ENCODE assay signal across 8 cellular contexts in genomic region chr6:34237316-34237721, GRCh38. TPM values are rescaled to one million over a fixed set of nuclear protein-coding genes. Genes with fewer than 3 reads are reported as not detected.
A peak's percentile ranks its signal among the peaks of the same experiment; 100 is the strongest.
DNase-seq lines count a peak whose midpoint lies in the region; ATAC-seq and TF ChIP-seq lines count a peak whose summit lies in the region.

No MANE protein-coding gene starts in this region.

- H3K27me3 ChIP-seq in BLaER1 treated with 17β-estradiol and CSF1 and Interleukin-3, amounts not matched to agents 10 nM and 100 nM, result no peaks in the 10 kb centered on the region

- peak overlapping the region; percentile 95 to 100 (median 98) for H3K4me2 ChIP-seq in BLaER1 treated with 17β-estradiol and CSF1 and Interleukin-3, amounts not matched to agents 10 nM and 100 nM

- no peak for TF ChIP-seq CTCF in astrocyte of the spinal cord (IDR thresholded peaks at IDR 0.05; ENCODE audit: low read depth, low read length)

- H3K4me1 ChIP-seq in BLaER1 treated with 17β-estradiol and CSF1 and Interleukin-3, amounts not matched to agents 10 nM and 100 nM, result peaks cover 50 to 62% (median 54%) of the 10 kb centered on the region in 10 experiments

- H3K36me3 ChIP-seq in BLaER1 treated with 17β-estradiol and CSF1 and Interleukin-3, amounts not matched to agents 10 nM and 100 nM, result peaks cover 21 to 39% (median 34%) of the 10 kb centered on the region in 11 experiments

- ATAC-seq in GM19372 (IDR thresholded peaks at IDR 0.05; ENCODE audit: low read depth, unreplicated experiment) (peak; percentile 12), left colon (peak; percentile 16), GM21786 (IDR thresholded peaks at IDR 0.05; ENCODE audit: unreplicated experiment) (no peak)

- H3K9me3 ChIP-seq in BLaER1 treated with 17β-estradiol and CSF1 and Interleukin-3, amounts not matched to agents 10 nM and 100 nM (replicated peaks in 1 of 11), result no peaks in the 10 kb centered on the region

- H3K27ac ChIP-seq in BLaER1 treated with 17β-estradiol and CSF1 and Interleukin-3, amounts not matched to agents 10 nM and 100 nM, result peak overlapping the region; percentile 79 to 99 (median 98)
- H3K27ac ChIP-seq in substantia nigra (ENCODE audit: low read depth, low read length, poor library complexity, severe bottlenecking), result peak overlapping the region; percentile 69

- peaks cover 38 to 49% (median 44%) of the 10 kb centered on the region in 11 experiments; a peak in 21 of 22 replicates for H4K20me1 ChIP-seq in BLaER1 treated with 17β-estradiol and CSF1 and Interleukin-3, amounts not matched to agents 10 nM and 100 nM

- intact Hi-C loops in left colon (cut with DNase I, micrococcal nuclease), result no loop called here

- DNase-seq in Jurkat, Clone E6-1 (ENCODE audit: low read depth, low spot score), result no peak
- DNase-seq in astrocyte of the spinal cord (ENCODE audit: low read depth, low spot score) (no peak), left colon (peak in 1 of 2 donors; percentile 57), substantia nigra (lab: John Stamatoyannopoulos, UW) (peak in 4 of 49 donors; percentile 45 to 64 (median 55)), NCI-H2107 (lab: John Stamatoyannopoulos, UW) (no peak)

- H3K4me3 ChIP-seq in BLaER1 treated with 17β-estradiol and CSF1 and Interleukin-3, amounts not matched to agents 10 nM and 100 nM, result peak overlapping the region; percentile 86 to 100 (median 98)
- H3K4me3 ChIP-seq in Jurkat, Clone E6-1 (ENCODE audit: low read length), result peak overlapping the region; percentile 84
- H3K4me3 ChIP-seq in astrocyte of the spinal cord (ENCODE audit: low read depth, low read length), result peak overlapping the region; percentile 68

- in situ Hi-C loops in astrocyte of the spinal cord (cut with HindIII; ENCODE audit: low sequenced_read_pairs), result no loop called here

- H3K9ac ChIP-seq in BLaER1 treated with 17β-estradiol and CSF1 and Interleukin-3, amounts not matched to agents 10 nM and 100 nM, result peak overlapping the region; percentile 91 to 100 (median 99)

RNA-seq across cellular contexts. Expression of gene HMGA1, which starts 0.6 kb away (rescaled TPM):
- 492 TPM for polyA plus RNA-seq in Jurkat, Clone E6-1 (2012; ENCODE audit: insufficient read depth, insufficient read length)
- 100 to 1,000 TPM; 116 to 152 TPM for total RNA-seq in left colon

RNA-seq across cellular contexts. Expression of gene SMIM29, which starts 11.5 kb away (rescaled TPM):
- 21.1 TPM for polyA plus RNA-seq in Jurkat, Clone E6-1 (2012; ENCODE audit: insufficient read depth, insufficient read length)
- total RNA-seq in left colon, result 10 to 100 TPM in 1 of 2 donors, 1 to 10 TPM in 1; 8.2 to 11.5 TPM
